ENCODE assay signal across 22 cellular contexts in the genomic region with DNA sequence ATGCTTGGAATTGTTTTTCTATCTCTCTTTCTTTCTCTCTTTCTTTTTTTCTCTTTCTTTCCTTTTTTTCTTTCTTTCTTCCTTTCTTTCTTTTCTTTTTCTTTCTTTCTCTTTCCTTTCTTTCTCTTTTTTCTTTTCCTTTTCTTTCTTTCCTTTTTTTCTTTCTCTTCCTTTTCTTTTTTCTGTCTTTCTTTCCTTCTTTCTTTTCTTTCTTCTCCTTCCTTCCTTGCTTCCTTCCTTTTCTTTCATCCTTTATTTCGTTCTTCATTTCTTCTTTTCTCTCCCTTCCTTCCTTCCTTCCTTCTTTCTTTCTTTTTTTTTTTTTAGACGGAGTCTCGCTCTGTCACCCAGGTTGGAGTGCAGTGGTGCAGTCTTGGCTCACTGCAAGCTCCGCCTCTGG. TPM values are rescaled to one million over a fixed set of nuclear protein-coding genes. Genes with fewer than 3 reads are reported as not detected.
A peak's percentile ranks its signal among the peaks of the same experiment; 100 is the strongest.
DNase-seq lines count a peak whose midpoint lies in the region; ATAC-seq and TF ChIP-seq lines count a peak whose summit lies in the region.
"Had no signal": no experiment of that assay in that cellular context is flagged by ENCODE, and none has a peak within 500 bp of the region (broad histone marks: within the 10 kb centered on the region; RNA-seq: fewer than 3 reads in every experiment).

No MANE protein-coding gene starts in this region.

- peak overlapping the region; percentile 79 for H3K27ac Mint-ChIP-seq in activated T-cell treated with anti-CD3 and anti-CD28 coated beads, Interleukin-2, amount 50 U/mL, for 72 hours
- H3K27ac Mint-ChIP-seq in T-cell (peak overlapping the region in 1 of 2 donors; percentile 15), endothelial cell (ENCODE audit: unreplicated experiment) (peak overlapping the region; percentile 80)
- no peak overlapping the region for H3K27ac Mint-ChIP-seq in stimulated activated effector memory CD8-positive, alpha-beta T cell treated with anti-CD3 and anti-CD28 coated beads, Interleukin-12 subunit alpha, Interleukin-12 subunit beta, amount 100 ng/mL, for 72 hours
- H3K27ac Mint-ChIP-seq: HFFc6 had no signal

- no peaks in the 10 kb centered on the region for H3K27me3 ChIP-seq in WERI-Rb-1 (ENCODE audit: insufficient read depth, low read depth, severe bottlenecking)
- H3K27me3 ChIP-seq: uterus had no signal

- H3K36me3 ChIP-seq in WERI-Rb-1: peaks cover 22% of the 10 kb centered on the region
- H3K36me3 ChIP-seq: uterus had no signal

- H3K27me3 Mint-ChIP-seq in activated T-cell treated with anti-CD3 and anti-CD28 coated beads, Interleukin-2, amount 50 U/mL, for 72 hours (ENCODE audit: low read depth): peaks cover 13% of the 10 kb centered on the region
- H3K27me3 Mint-ChIP-seq in T-cell: peaks cover 3 to 5% of the 10 kb centered on the region in 2 donors
- peaks cover 37% of the 10 kb centered on the region for H3K27me3 Mint-ChIP-seq in endothelial cell (ENCODE audit: unreplicated experiment)

- ATAC-seq in activated T-cell treated with anti-CD3 and anti-CD28 coated beads, Interleukin-2, amount 50 U/mL, for 72 hours (replicated peaks in 1 of 2): no peak
- no peak for ATAC-seq in T-cell (replicated peaks in 1 of 4)
- ATAC-seq in stimulated activated effector memory CD8-positive, alpha-beta T cell treated with anti-CD3 and anti-CD28 coated beads, Interleukin-12 subunit alpha, Interleukin-12 subunit beta, amount 100 ng/mL, for 72 hours: no peak

- H3K9me3 Mint-ChIP-seq in activated T-cell treated with anti-CD3 and anti-CD28 coated beads, Interleukin-2, amount 50 U/mL, for 72 hours: no peaks in the 10 kb centered on the region
- no peaks in the 10 kb centered on the region for H3K9me3 Mint-ChIP-seq in T-cell
- H3K9me3 Mint-ChIP-seq in endothelial cell (ENCODE audit: unreplicated experiment): no peaks in the 10 kb centered on the region
- no peaks in the 10 kb centered on the region for H3K9me3 Mint-ChIP-seq in stimulated activated effector memory CD8-positive, alpha-beta T cell treated with anti-CD3 and anti-CD28 coated beads, Interleukin-12 subunit alpha, Interleukin-12 subunit beta, amount 100 ng/mL, for 72 hours
- H3K9me3 Mint-ChIP-seq: HFFc6 had no signal

- no peaks in the 10 kb centered on the region for H3K36me3 Mint-ChIP-seq in activated T-cell treated with anti-CD3 and anti-CD28 coated beads, Interleukin-2, amount 50 U/mL, for 72 hours (ENCODE audit: insufficient read depth in 2 of 2)
- H3K36me3 Mint-ChIP-seq in T-cell (no peaks in the 10 kb centered on the region), endothelial cell (ENCODE audit: low read depth, unreplicated experiment) (peaks cover 4% of the 10 kb centered on the region)
- H3K36me3 Mint-ChIP-seq in stimulated activated effector memory CD8-positive, alpha-beta T cell treated with anti-CD3 and anti-CD28 coated beads, Interleukin-12 subunit alpha, Interleukin-12 subunit beta, amount 100 ng/mL, for 72 hours: peaks cover 7% of the 10 kb centered on the region

- DNase-seq in activated T-cell treated with anti-CD3 and anti-CD28 coated beads, Interleukin-2, amount 50 U/mL, for 72 hours: no peak
- DNase-seq in activated T-cell treated with anti-CD3 and anti-CD28 coated beads for 4 hours (no peak), T-cell (no peak), endothelial cell (ENCODE audit: low spot score) (no peak), WERI-Rb-1 (no peak), dedifferentiated amniotic fluid mesenchymal stem cell (ENCODE audit: extremely low spot score) (no peak), NCI-H82 treated with DMSO at 0.1 percent for 48 hours (lab: John Stamatoyannopoulos, UW; ENCODE audit: unreplicated experiment) (no peak)
- DNase-seq in stimulated activated effector memory CD8-positive, alpha-beta T cell treated with anti-CD3 and anti-CD28 coated beads, Interleukin-12 subunit alpha, Interleukin-12 subunit beta, amount 100 ng/mL, for 72 hours (ENCODE audit: low spot score in 2 of 2): no peak
- DNase-seq: DND-41; HFFc6; hypothalamus; mammary epithelial cell; NCI-H146; NCI-H748 treated with DMSO at 0.1 percent for 48 hours; Right ventricle myocardium superior; small intestine; stimulated activated CD4-positive, alpha-beta T cell treated with anti-CD3 and anti-CD28 coated beads, Interleukin-4, amount 100 ng/mL, for 1 hour; substantia nigra; uterus had no signal

- CTCF ChIA-PET in T-cell (lab: Charles Lee): no interaction called here

- no peak overlapping the region for H3K27ac ChIP-seq in WERI-Rb-1
- H3K27ac ChIP-seq: HL-60, uterus had no signal

- no peak for TF ChIP-seq CTCF in endothelial cell (IDR thresholded peaks at IDR 0.05; ENCODE audit: unreplicated experiment)
- no peak for TF ChIP-seq CTCF in WERI-Rb-1 (IDR thresholded peaks at IDR 0.05; ENCODE audit: low read depth, low read length)

- peaks cover 7% of the 10 kb centered on the region for H3K4me1 Mint-ChIP-seq in activated T-cell treated with anti-CD3 and anti-CD28 coated beads, Interleukin-2, amount 50 U/mL, for 72 hours (ENCODE audit: low read depth)
- H3K4me1 Mint-ChIP-seq in T-cell (peaks cover 0 to 12% (median 2%) of the 10 kb centered on the region in 3 donors), endothelial cell (ENCODE audit: unreplicated experiment) (peaks cover 9% of the 10 kb centered on the region)
- peaks cover 13% of the 10 kb centered on the region for H3K4me1 Mint-ChIP-seq in stimulated activated effector memory CD8-positive, alpha-beta T cell treated with anti-CD3 and anti-CD28 coated beads, Interleukin-12 subunit alpha, Interleukin-12 subunit beta, amount 100 ng/mL, for 72 hours

- peak overlapping the region; percentile 3 to 65 for H3K4me3 Mint-ChIP-seq in activated T-cell treated with anti-CD3 and anti-CD28 coated beads, Interleukin-2, amount 50 U/mL, for 72 hours
- H3K4me3 Mint-ChIP-seq in T-cell (peak overlapping the region in 2 of 3 donors; percentile 49 to 60), endothelial cell (ENCODE audit: unreplicated experiment) (peak overlapping the region; percentile 81)
- peak overlapping the region; percentile 22 for H3K4me3 Mint-ChIP-seq in stimulated activated effector memory CD8-positive, alpha-beta T cell treated with anti-CD3 and anti-CD28 coated beads, Interleukin-12 subunit alpha, Interleukin-12 subunit beta, amount 100 ng/mL, for 72 hours
- H3K4me3 Mint-ChIP-seq: HFFc6 had no signal

- peaks cover 8% of the 10 kb centered on the region for H3K9me3 ChIP-seq in WERI-Rb-1 (ENCODE audit: severe bottlenecking)
- H3K9me3 ChIP-seq: uterus had no signal

- H3K4me3 ChIP-seq in WERI-Rb-1 (ENCODE audit: low read depth, low read length): no peak overlapping the region
- H3K4me3 ChIP-seq: uterus had no signal

- POLR2A ChIA-PET in T-cell (lab: Charles Lee): no interaction called here

RNA-seq across cellular contexts. Expression of gene MEX3D, which starts 1.9 kb away (rescaled TPM):
- total RNA-seq in activated T-cell treated with anti-CD3 and anti-CD28 coated beads, Interleukin-2, amount 50 U/mL, for 72 hours: 1 to 10 TPM; 6.4 to 6.8 TPM
- total RNA-seq in T-cell (1 to 10 TPM; 2.1 to 7.7 (median 6.2) TPM), endothelial cell (ENCODE audit: unreplicated experiment) (73.4 TPM)

RNA-seq across cellular contexts. Expression of gene MBD3, which starts 22.7 kb away (rescaled TPM):
- 10 to 100 TPM; 71.2 to 77.9 TPM for total RNA-seq in activated T-cell treated with anti-CD3 and anti-CD28 coated beads, Interleukin-2, amount 50 U/mL, for 72 hours
- 10 to 100 TPM; 51.8 to 80.3 (median 75.5) TPM for total RNA-seq in T-cell
- 81.4 TPM for total RNA-seq in endothelial cell (ENCODE audit: unreplicated experiment)

RNA-seq across cellular contexts. Expression of gene UQCR11, which starts 35.3 kb away (rescaled TPM):
- total RNA-seq in activated T-cell treated with anti-CD3 and anti-CD28 coated beads, Interleukin-2, amount 50 U/mL, for 72 hours: 100 to 1,000 TPM; 103 to 113 TPM
- 100 to 1,000 TPM; 127 to 168 (median 148) TPM for total RNA-seq in T-cell
- total RNA-seq in endothelial cell (ENCODE audit: unreplicated experiment): 182 TPM

RNA-seq across cellular contexts. Expression of gene PLK5, which starts 46.1 kb away (rescaled TPM):
- total RNA-seq in activated T-cell treated with anti-CD3 and anti-CD28 coated beads, Interleukin-2, amount 50 U/mL, for 72 hours: not detected
- total RNA-seq in T-cell (not detected), endothelial cell (ENCODE audit: unreplicated experiment) (1.1 TPM)
- total RNA-seq: A673, kidney epithelial cell, mammary epithelial cell, Right ventricle myocardium superior had no signal

RNA-seq across cellular contexts. Expression of gene ADAMTSL5, which starts 57.2 kb away (rescaled TPM):
- total RNA-seq in activated T-cell treated with anti-CD3 and anti-CD28 coated beads, Interleukin-2, amount 50 U/mL, for 72 hours: 1 to 10 TPM; 4.3 to 5.5 TPM
- total RNA-seq in T-cell (1 to 10 TPM; 5.7 to 7.9 (median 6.9) TPM), endothelial cell (ENCODE audit: unreplicated experiment) (0.18 TPM)

Comparison
In these comparisons a context has a peak if more than half of its experiments do, and no peak if none do; other contexts are left out.
1. H3K4me3 Mint-ChIP-seq: peak in every context shown above with its lines; median percentile 81 in endothelial cell; 54 in T-cell; 34 in activated T-cell treated with anti-CD3 and anti-CD28 coated beads, Interleukin-2, amount 50 U/mL, for 72 hours; 22 in stimulated activated effector memory CD8-positive, alpha-beta T cell treated with anti-CD3 and anti-CD28 coated beads, Interleukin-12 subunit alpha, Interleukin-12 subunit beta, amount 100 ng/mL, for 72 hours.